Comparison of ENCODE assay signal across 8 cellular contexts in the genomic region with DNA sequence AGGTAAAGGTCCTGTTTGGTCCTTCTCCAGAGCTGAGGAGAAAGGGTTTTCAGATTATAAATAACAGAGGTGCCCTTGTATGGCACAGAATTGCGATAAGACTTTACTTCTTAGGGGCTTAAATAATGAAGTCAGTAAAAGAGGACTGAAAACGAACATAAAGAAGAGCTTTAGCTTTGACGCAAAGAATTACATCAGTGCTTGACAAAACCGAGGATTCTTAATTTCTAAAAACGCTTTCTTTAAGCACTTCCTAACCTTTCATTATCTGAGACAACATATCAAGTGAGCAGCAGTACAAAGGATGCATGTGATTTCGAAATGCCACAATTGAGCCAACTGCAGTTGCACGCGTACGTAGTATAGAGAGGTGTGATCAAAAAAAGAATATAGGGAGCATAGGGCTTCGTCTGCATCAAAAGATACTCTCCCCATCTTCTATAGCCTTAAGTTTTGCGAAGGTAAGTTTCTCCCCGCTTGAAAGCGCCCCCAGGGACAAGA. TPM values are rescaled to one million over a fixed set of nuclear protein-coding genes. Genes with fewer than 3 reads are reported as not detected.
DNase-seq lines count a peak whose midpoint lies in the region; ATAC-seq and TF ChIP-seq lines count a peak whose summit lies in the region.

No MANE protein-coding gene starts in this region.

- H2BK12ac ChIP-seq in H9 (ENCODE audit: insufficient read length, low read depth, low read length) (no peak overlapping the region), trophoblast cell (ENCODE audit: low read length) (peak overlapping the region; percentile 56)

- H4K20me1 ChIP-seq in H9 (ENCODE audit: control insufficient read depth, insufficient read depth, insufficient read length) (no peaks in the 10 kb centered on the region), PC-9 (ENCODE audit: insufficient read depth) (peaks cover 9% of the 10 kb centered on the region; the same call in 1 of the 2 replicates)

- H3F3A ChIP-seq in PC-9 (ENCODE audit: insufficient read depth, low read depth): peaks cover 25% of the 10 kb centered on the region

- peak overlapping the region; percentile 68 for H3K4me2 ChIP-seq in H9 (ENCODE audit: insufficient read depth, insufficient read length, low read length)
- H3K4me2 ChIP-seq in PC-9: peak overlapping the region; percentile 86
- peak overlapping the region; percentile 62 for H3K4me2 ChIP-seq in trophoblast cell (ENCODE audit: low read length)

- H3K4me3 Mint-ChIP-seq in H9: peak overlapping the region; percentile 89 to 90

- no peak overlapping the region for H3K23ac ChIP-seq in H9 (ENCODE audit: insufficient read length, low read depth, low read length)
- no peak overlapping the region for H3K23ac ChIP-seq in trophoblast cell (ENCODE audit: low read length)

- H3K27ac ChIP-seq in H9 (ENCODE audit: insufficient read length, low read depth, low read length): peak overlapping the region; percentile 79
- peak overlapping the region; percentile 97 for H3K27ac ChIP-seq in PC-9
- peak overlapping the region; percentile 73 for H3K27ac ChIP-seq in trophoblast cell (ENCODE audit: low read depth, low read length)

- peak overlapping the region; percentile 90 to 99 (median 97) for H3K27ac Mint-ChIP-seq in H9

- H4K8ac ChIP-seq in H9 (replicated peaks; ENCODE audit: insufficient read length, low read depth, low read length) (no peak overlapping the region), trophoblast cell (ENCODE audit: low read depth, low read length) (peak overlapping the region; percentile 91)

- BruUV-seq in PC-9 (replicated peaks; lab: Mats Ljungman, UMichigan): TSS peak; percentile 56

- H3K36me3 Mint-ChIP-seq in H9 (ENCODE audit: insufficient read depth in 1 of 3, low read depth in 3 of 3): peaks cover 6 to 16% (median 16%) of the 10 kb centered on the region in 3 experiments; a peak in 6 of 7 replicates

- peak overlapping the region; percentile 22 for H4K5ac ChIP-seq in H9 (ENCODE audit: insufficient read length, low read depth, low read length)

- WGBS in H9 (ENCODE audit: extremely low coverage, insufficient read length, low lambda C conversion rate): no CpG with 5 or more reads among the region's 13 CpGs
- no CpG with 5 or more reads among the region's 13 CpGs for WGBS in trophoblast cell (ENCODE audit: extremely low coverage, insufficient coverage, insufficient read length)

- ATAC-seq in HG03354 (IDR thresholded peaks at IDR 0.05; ENCODE audit: poor library complexity, severe bottlenecking, unreplicated experiment): no peak
- no peak for ATAC-seq in mucosa of descending colon
- no peak for ATAC-seq in GM21360 (IDR thresholded peaks at IDR 0.05; ENCODE audit: unreplicated experiment)

- no peaks in the 10 kb centered on the region for H3K79me1 ChIP-seq in H9 (ENCODE audit: insufficient read depth, low read depth, low read length, poor library complexity, severe bottlenecking)
- H3K79me1 ChIP-seq in trophoblast cell (ENCODE audit: low read length): peaks cover 23% of the 10 kb centered on the region

- H3K27me3 ChIP-seq in H9 (ENCODE audit: insufficient read depth, low read length) (no peaks in the 10 kb centered on the region), PC-9 (ENCODE audit: insufficient read depth, low read depth) (no peaks in the 10 kb centered on the region), trophoblast cell (ENCODE audit: insufficient read depth, low read length) (no peaks in the 10 kb centered on the region)

- intact Hi-C loops in PC-9 (cut with micrococcal nuclease; ENCODE audit: unreplicated experiment): loop anchor here (1.0 to 10.0 kb wide), 3 partner anchors 34 to 157 kb away; a partner anchor contains a TSS
- intact Hi-C loops in mucosa of descending colon (cut with DNase I, micrococcal nuclease): no loop called here

- peaks cover 25 to 35% of the 10 kb centered on the region in 2 experiments for H3K4me1 Mint-ChIP-seq in H9

- peak overlapping the region; percentile 26 for H3T11ph ChIP-seq in H9 (ENCODE audit: low read length)

- H2BK15ac ChIP-seq in H9 (ENCODE audit: low read depth, low read length): no peak overlapping the region

- DNase-seq in H9 (no peak), PC-9 (no peak), epithelial cell of esophagus (ENCODE audit: low read depth) (no peak), trophoblast cell (no peak), mucosa of descending colon (no peak), amniotic stem cell (lab: John Stamatoyannopoulos, UW) (no peak)

- H3K4me1 ChIP-seq in H9 (ENCODE audit: insufficient read depth, low read length) (peaks cover under 1% of the 10 kb centered on the region; the same call in 1 of the 2 replicates), PC-9 (replicated peaks; ENCODE audit: insufficient read depth) (peaks cover 28% of the 10 kb centered on the region), trophoblast cell (ENCODE audit: control insufficient read depth in 1 of 2, insufficient read depth in 2 of 2, low read length in 2 of 2) (peaks cover 0 to 3% of the 10 kb centered on the region in 2 experiments), mucosa of descending colon (ENCODE audit: low read depth) (no peaks in the 10 kb centered on the region)

- peak overlapping the region; percentile 67; the same call in 1 of the 2 replicates for H3K4me3 ChIP-seq in PC-9
- H3K4me3 ChIP-seq in epithelial cell of esophagus (ENCODE audit: low read length): peak overlapping the region; percentile 62
- peak overlapping the region; percentile 65 for H3K4me3 ChIP-seq in trophoblast cell (ENCODE audit: low read depth, low read length)
- no peak overlapping the region for H3K4me3 ChIP-seq in mucosa of descending colon

- peaks cover 1% of the 10 kb centered on the region; the same call in 1 of the 2 replicates for H3K36me3 ChIP-seq in PC-9 (ENCODE audit: low read depth)
- peaks cover 2 to 3% of the 10 kb centered on the region in 2 experiments for H3K36me3 ChIP-seq in trophoblast cell (ENCODE audit: control insufficient read depth in 1 of 2, insufficient read depth in 2 of 2, low read length in 2 of 2)
- H3K36me3 ChIP-seq in mucosa of descending colon (ENCODE audit: low read depth): no peaks in the 10 kb centered on the region

- H2AFZ ChIP-seq in H9 (ENCODE audit: low read length): peak overlapping the region; percentile 11
- peak overlapping the region; percentile 80 for H2AFZ ChIP-seq in PC-9
- peak overlapping the region; percentile 81 for H2AFZ ChIP-seq in trophoblast cell (ENCODE audit: insufficient read depth, low read length, poor library complexity)

- H2BK120ac ChIP-seq in H9 (ENCODE audit: low read depth, low read length, poor library complexity, severe bottlenecking) (no peak overlapping the region), trophoblast cell (ENCODE audit: insufficient read depth, low read length, poor library complexity) (peak overlapping the region; percentile 76)

- peak overlapping the region; percentile 84; the same call in 1 of the 2 replicates for H3K14ac ChIP-seq in H9 (ENCODE audit: insufficient read depth, low read length)
- H3K14ac ChIP-seq in trophoblast cell (ENCODE audit: low read length): peak overlapping the region; percentile 92

- no peaks in the 10 kb centered on the region; the same call in none of the 2 replicates for H3K27me3 Mint-ChIP-seq in H9 (ENCODE audit: low read depth)

- H3K4ac ChIP-seq in H9 (ENCODE audit: low read depth, low read length) (no peak overlapping the region; the same call in 1 of the 2 replicates), trophoblast cell (ENCODE audit: low read depth, low read length) (peak overlapping the region; percentile 70)

- POLR2A ChIA-PET in PC-9 (lab: Charles Lee; ENCODE audit: unreplicated experiment): no interaction called here

- H3K56ac ChIP-seq in H9 (ENCODE audit: insufficient read length, low read depth, low read length): no peak overlapping the region

- H3K9me3 Mint-ChIP-seq in H9: peaks cover 6% of the 10 kb centered on the region in 2 experiments; a peak in 2 of 5 replicates

- CTCF ChIA-PET in PC-9 (lab: Charles Lee): interaction anchor here (0.6 kb wide), 2 partner anchors 179 to 220 kb away, joined by 4 to 8 read pairs; no protein-coding TSS in a partner anchor

- peak overlapping the region; percentile 66 for H4K12ac ChIP-seq in trophoblast cell (ENCODE audit: low read depth, low read length)

- H3K9ac ChIP-seq in H9 (ENCODE audit: extremely low read depth, insufficient read length, low read length) (peak overlapping the region; percentile 91), trophoblast cell (ENCODE audit: low read length) (no peak overlapping the region)

- H3K23me2 ChIP-seq in H9 (ENCODE audit: insufficient read length, low read depth, low read length, poor library complexity, severe bottlenecking): peaks cover 7% of the 10 kb centered on the region

- H3K9me2 ChIP-seq in PC-9 (ENCODE audit: insufficient read depth): no peaks in the 10 kb centered on the region

- peaks cover 15% of the 10 kb centered on the region; the same call in 1 of the 2 replicates for H3K79me2 ChIP-seq in H9 (ENCODE audit: insufficient read depth, low read length)
- peaks cover 34% of the 10 kb centered on the region for H3K79me2 ChIP-seq in PC-9 (ENCODE audit: low read depth)
- H3K79me2 ChIP-seq in trophoblast cell (ENCODE audit: control insufficient read depth, insufficient read depth, low read length, poor library complexity): peaks cover 15% of the 10 kb centered on the region

- H3K9me3 ChIP-seq in H9 (ENCODE audit: control insufficient read depth, low read depth, low read length) (no peaks in the 10 kb centered on the region), PC-9 (ENCODE audit: insufficient read depth, low read depth) (no peaks in the 10 kb centered on the region; the same call in 1 of the 2 replicates), trophoblast cell (ENCODE audit: insufficient read depth, low read depth, low read length) (no peaks in the 10 kb centered on the region), mucosa of descending colon (no peaks in the 10 kb centered on the region)

- H3K18ac ChIP-seq in H9 (ENCODE audit: insufficient read length, low read depth, low read length): peak overlapping the region; percentile 89
- peak overlapping the region; percentile 90 for H3K18ac ChIP-seq in trophoblast cell (ENCODE audit: low read length)

- no peak overlapping the region for H4K91ac ChIP-seq in H9 (ENCODE audit: insufficient read length, low read depth, low read length)
- peak overlapping the region; percentile 50 for H4K91ac ChIP-seq in trophoblast cell (ENCODE audit: low read depth, low read length)

- no peak overlapping the region for H2BK20ac ChIP-seq in H9 (ENCODE audit: low read depth, low read length, poor library complexity, severe bottlenecking)

- no peak overlapping the region for H2AK5ac ChIP-seq in H9 (ENCODE audit: insufficient read length, low read length)
- H2AK5ac ChIP-seq in trophoblast cell (ENCODE audit: low read length): no peak overlapping the region

- TF ChIP-seq CTCF in H9 (conservative IDR thresholded peaks at IDR 0.05) (no peak), PC-9 (conservative IDR thresholded peaks at IDR 0.05) (no peak), epithelial cell of esophagus (IDR thresholded peaks at IDR 0.05; ENCODE audit: insufficient read depth, low read depth, low read length, missing control alignments) (no peak), mucosa of descending colon (IDR thresholded peaks at IDR 0.05) (no peak)

- H2BK5ac ChIP-seq in H9 (ENCODE audit: insufficient read length, low read length) (peak overlapping the region; percentile 1), trophoblast cell (ENCODE audit: low read depth, low read length, poor library complexity) (no peak overlapping the region)

RNA-seq across cellular contexts. Expression of a gene that starts 0.8 kb away (rescaled TPM):
- total RNA-seq in H9 (2021) (85.9 and 91.0 TPM in 2 replicates), PC-9 (2021) (46.4 and 63.8 TPM in 2 replicates), mucosa of descending colon (100 to 1,000 TPM; 112 to 177 (median 147) TPM)
- polyA plus RNA-seq in trophoblast cell (2013): 144 and 154 TPM in 2 replicates

Comparison
In these comparisons a context has a peak if more than half of its experiments do, and no peak if none do; other contexts are left out.
1. H2AFZ ChIP-seq: peak in every context shown above with its lines; median percentile 81 in trophoblast cell; 80 in PC-9; 11 in H9.